Comparison of ENCODE assay signal across 7 cellular contexts in the genomic region with DNA sequence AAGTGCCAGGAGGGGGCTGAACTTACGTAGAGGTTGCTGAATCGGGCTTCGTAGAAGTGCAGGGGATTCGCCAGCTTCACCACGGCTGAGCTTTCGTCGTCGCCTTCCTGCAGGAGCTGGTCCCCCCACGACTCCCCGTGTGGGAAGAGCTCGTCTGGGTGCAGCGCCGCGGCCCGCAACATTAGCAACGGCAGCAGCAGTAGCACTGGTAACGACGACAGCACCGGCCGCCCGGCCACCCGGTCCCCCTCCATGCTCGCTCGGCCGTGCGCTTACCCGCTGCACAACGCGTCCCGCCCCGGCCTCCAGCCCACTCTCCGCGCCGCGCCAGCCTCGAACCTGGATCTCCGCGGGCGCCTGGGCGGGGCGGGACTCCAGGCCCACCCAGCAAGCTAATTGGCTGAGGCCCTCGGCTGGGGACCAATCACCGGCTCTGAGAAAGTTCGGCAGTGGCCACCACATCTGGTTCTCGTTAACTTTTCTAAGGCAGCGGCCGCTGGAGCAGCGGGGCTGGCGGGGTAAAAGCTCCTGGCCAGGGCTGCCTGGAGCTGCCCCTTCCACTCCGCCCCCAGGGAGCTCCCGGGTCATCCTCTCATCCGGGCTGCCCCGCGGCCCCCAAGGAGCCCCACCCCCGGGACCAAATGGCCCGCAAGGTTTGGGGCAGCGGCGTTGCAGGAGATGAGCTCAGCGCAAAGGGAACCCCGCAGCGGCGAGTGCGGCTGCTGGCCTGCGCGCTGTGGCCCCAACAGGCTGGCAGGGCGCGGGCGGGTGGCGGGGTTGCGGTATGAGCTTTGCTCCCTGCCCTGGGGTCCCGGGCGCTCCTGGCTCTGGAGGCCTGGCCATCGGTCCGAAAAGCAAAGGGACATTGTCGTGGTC. TPM values are rescaled to one million over a fixed set of nuclear protein-coding genes. Genes with fewer than 3 reads are reported as not detected.
DNase-seq lines count a peak whose midpoint lies in the region; ATAC-seq and TF ChIP-seq lines count a peak whose summit lies in the region.

TSS of gene NID2 (minus strand) at position 319 of the 876 bp plus-strand sequence. CDS start at position 254, 65 bp downstream.

- H3K9me3 ChIP-seq in ascending aorta (no peaks in the 10 kb centered on the region), right cardiac atrium (ENCODE audit: control insufficient read depth, low read length) (no peaks in the 10 kb centered on the region)

- H3K27me3 ChIP-seq in ascending aorta (no peaks in the 10 kb centered on the region), right cardiac atrium (ENCODE audit: control insufficient read depth, insufficient read depth) (no peaks in the 10 kb centered on the region)

- TF ChIP-seq CTCF in ascending aorta (IDR thresholded peaks at IDR 0.05) = peak in 1 of 3 experiments; percentile 9

- H3K4me1 ChIP-seq in ascending aorta (peaks cover 2 to 3% of the 10 kb centered on the region in 2 donors), right cardiac atrium (ENCODE audit: control insufficient read depth, insufficient read depth, low read length) (no peaks in the 10 kb centered on the region)

- H3K36me3 ChIP-seq in ascending aorta = no peaks in the 10 kb centered on the region

- peak within 1 kb of the TSS; percentile 77 to 88 for H3K27ac ChIP-seq in ascending aorta
- H3K27ac ChIP-seq in right cardiac atrium (ENCODE audit: low read length) = peak within 1 kb of the TSS; percentile 71

- under 1% methylated on average over 75 of the region's 75 CpGs for WGBS in right cardiac atrium

- intact Hi-C loops in ascending aorta (cut with DNase I) (loop anchor here (2.0 to 10.0 kb wide), 4 partner anchors 24 to 414 kb away; partner anchors contain the start of genes FRMD6 and RTRAF), right cardiac atrium (cut with DNase I) (loop anchor here in 3 of 4 donors (5.0 to 10.0 kb wide), 4 partner anchors 37 to 62 kb away; no protein-coding TSS in a partner anchor), posterior cingulate gyrus (cut with DNase I) (loop anchor here (5.0 kb wide), 1 partner anchor 57 kb away; no protein-coding TSS in a partner anchor)

- peak; percentile 94 for DNase-seq in RPMI7951 (ENCODE audit: low read depth)
- DNase-seq in ascending aorta (ENCODE audit: low spot score in 2 of 2) = peak in 1 of 2 donors; percentile 90
- peak; percentile 89 to 96 (median 95) for DNase-seq in right cardiac atrium
- peak; percentile 50 to 95 (median 66) for DNase-seq in posterior cingulate gyrus
- no peak for DNase-seq in NCI-H82 treated with DMSO at 0.1 percent for 48 hours (lab: John Stamatoyannopoulos, UW; ENCODE audit: unreplicated experiment)

- ATAC-seq in GM18909 (IDR thresholded peaks at IDR 0.05; ENCODE audit: poor library complexity, unreplicated experiment) (peak; percentile 49), right cardiac atrium (peak; percentile 95 to 97), GM21447 (IDR thresholded peaks at IDR 0.05; ENCODE audit: unreplicated experiment) (no peak)

- H3K4me3 ChIP-seq in ascending aorta (peak within 1 kb of the TSS; percentile 60 to 83), right cardiac atrium (ENCODE audit: low read length) (peak within 1 kb of the TSS; percentile 71)

RNA-seq across cellular contexts. Expression of gene NID2, which starts in this region (rescaled TPM):
- 29.8 and 35.0 TPM in 2 replicates for total RNA-seq in RPMI7951 (2014; rRNA removed; shearing (Covaris generic))
- total RNA-seq in ascending aorta = 12.2 TPM
- total RNA-seq in right cardiac atrium = 10 to 100 TPM; 22.5 to 38.1 (median 29.2) TPM
- 18.9 TPM for polyA plus RNA-seq in right cardiac atrium
